In genomic region chr20:270517-270916, GRCh38 we compare ENCODE assay signal across 38 cellular contexts. TPM values are rescaled to one million over a fixed set of nuclear protein-coding genes. Genes with fewer than 3 reads are reported as not detected.
"Had no signal": no experiment of that assay in that cellular context is flagged by ENCODE, and none has a peak within 500 bp of the region (broad histone marks: within the 10 kb centered on the region; RNA-seq: fewer than 3 reads in every experiment).

No MANE protein-coding gene starts in this region.

- DNase-seq: activated CD4-positive, alpha-beta T cell treated with anti-CD3 and anti-CD28 coated beads for 1 hour; activated CD4-positive, alpha-beta T cell treated with anti-CD3 and anti-CD28 coated beads, Interleukin-2, amount 10 ng/mL, durations not matched to agents 24 days and 14 days; activated CD4-positive, alpha-beta T cell treated with anti-CD3 and anti-CD28 coated beads, Interleukin-2, amount 50 U/mL, for 4 hours; activated CD4-positive, CD25-positive, alpha-beta regulatory T cell; activated CD8-positive, alpha-beta memory T cell treated with anti-CD3 and anti-CD28 coated beads, Interleukin-2, amount 10 ng/mL, durations not matched to agents 7 days and 5 days; activated effector memory CD4-positive, alpha-beta T cell treated with anti-CD3 and anti-CD28 coated beads, Interleukin-2, amount 50 U/mL, for 16 hours; activated naive CD4-positive, alpha-beta T cell; activated naive CD8-positive, alpha-beta T cell treated with anti-CD3 and anti-CD28 coated beads, Interleukin-2, amount 10 ng/mL, durations not matched to agents 7 days and 5 days; activated T-cell treated with anti-CD3 and anti-CD28 coated beads, Interleukin-2, amount 50 U/mL, for 1 hour; activated T-cell treated with anti-CD3 and anti-CD28 coated beads, Interleukin-2, amount 50 U/mL, for 72 hours; amygdala; caudate nucleus; Karpas-422; KBM-7; NCI-H1105; NCI-H1417 treated with DMSO at 0.1 percent for 48 hours; NCI-H1930; NCI-H2081 treated with DMSO at 0.1 percent for 48 hours; NCI-H510A; NCI-H526; NCI-H748 treated with DMSO at 0.1 percent for 48 hours; NK-92 treated with Interleukin-12 subunit alpha and Interleukin-12 subunit beta, amount 100 ng/mL, for 24 hours; PC-3; Peyer's patch; SHP77; SJCRH30; T1000; WERI-Rb-1 had no signal

- H3K9me3 Mint-ChIP-seq: activated CD4-positive, alpha-beta T cell treated with anti-CD3 and anti-CD28 coated beads, Interleukin-2, amount 10 ng/mL, durations not matched to agents 24 days and 14 days; activated naive CD4-positive, alpha-beta T cell treated with anti-CD3 and anti-CD28 coated beads, Interleukin-2, amount 50 U/mL, for 24 hours; activated naive CD8-positive, alpha-beta T cell treated with anti-CD3 and anti-CD28 coated beads, Interleukin-2, amount 10 ng/mL, durations not matched to agents 7 days and 5 days; activated T-cell treated with anti-CD3 and anti-CD28 coated beads, Interleukin-2, amount 50 U/mL, for 72 hours; activated T-helper 17 cell treated with anti-CD3 and anti-CD28 coated beads, Interleukin-2, amount 50 U/mL, for 72 hours; IgD-negative memory B cell had no signal

- H3K4me3 ChIP-seq: ascending aorta, breast epithelium, Peyer's patch, SJCRH30, SK-N-MC had no signal

- H3K4me3 Mint-ChIP-seq: activated CD4-positive, alpha-beta T cell treated with anti-CD3 and anti-CD28 coated beads, Interleukin-2, amount 10 ng/mL, durations not matched to agents 24 days and 14 days; activated CD8-positive, alpha-beta memory T cell treated with anti-CD3 and anti-CD28 coated beads, Interleukin-2, amount 10 ng/mL, durations not matched to agents 7 days and 5 days; activated naive CD4-positive, alpha-beta T cell treated with anti-CD3 and anti-CD28 coated beads, Interleukin-2, amount 50 U/mL, for 24 hours; activated naive CD8-positive, alpha-beta T cell treated with anti-CD3 and anti-CD28 coated beads, Interleukin-2, amount 10 ng/mL, durations not matched to agents 7 days and 5 days; activated T-cell treated with anti-CD3 and anti-CD28 coated beads, Interleukin-2, amount 50 U/mL, for 72 hours; activated T-helper 17 cell treated with anti-CD3 and anti-CD28 coated beads, Interleukin-2, amount 50 U/mL, for 72 hours; IgD-negative memory B cell had no signal

- ATAC-seq: activated CD8-positive, alpha-beta memory T cell treated with anti-CD3 and anti-CD28 coated beads, Interleukin-2, amount 10 ng/mL, durations not matched to agents 7 days and 5 days; activated T-cell treated with anti-CD3 and anti-CD28 coated beads, Interleukin-2, amount 50 U/mL, for 72 hours; activated T-helper 17 cell treated with anti-CD3 and anti-CD28 coated beads, Interleukin-2, amount 50 U/mL, for 72 hours; PC-3 had no signal

- H3K27ac ChIP-seq: ascending aorta, breast epithelium, Peyer's patch, RWPE1, SJCRH30, SK-N-MC, WERI-Rb-1 had no signal

- H3K27me3 ChIP-seq: ascending aorta, breast epithelium, Peyer's patch had no signal

- H3K36me3 ChIP-seq: breast epithelium, SJCRH30 had no signal

- H3K4me1 ChIP-seq: ascending aorta, breast epithelium, Peyer's patch, SJCRH30 had no signal

- H3K36me3 Mint-ChIP-seq: activated CD8-positive, alpha-beta memory T cell treated with anti-CD3 and anti-CD28 coated beads, Interleukin-2, amount 10 ng/mL, durations not matched to agents 7 days and 5 days; activated naive CD4-positive, alpha-beta T cell treated with anti-CD3 and anti-CD28 coated beads, Interleukin-2, amount 50 U/mL, for 24 hours; activated naive CD8-positive, alpha-beta T cell treated with anti-CD3 and anti-CD28 coated beads, Interleukin-2, amount 10 ng/mL, durations not matched to agents 7 days and 5 days had no signal

- H3K27me3 Mint-ChIP-seq: activated naive CD4-positive, alpha-beta T cell treated with anti-CD3 and anti-CD28 coated beads, Interleukin-2, amount 50 U/mL, for 24 hours; IgD-negative memory B cell had no signal

- H3K27ac Mint-ChIP-seq: activated CD4-positive, alpha-beta T cell treated with anti-CD3 and anti-CD28 coated beads, Interleukin-2, amount 10 ng/mL, durations not matched to agents 24 days and 14 days; activated CD8-positive, alpha-beta memory T cell treated with anti-CD3 and anti-CD28 coated beads, Interleukin-2, amount 10 ng/mL, durations not matched to agents 7 days and 5 days; activated naive CD4-positive, alpha-beta T cell treated with anti-CD3 and anti-CD28 coated beads, Interleukin-2, amount 50 U/mL, for 24 hours; activated naive CD8-positive, alpha-beta T cell treated with anti-CD3 and anti-CD28 coated beads, Interleukin-2, amount 10 ng/mL, durations not matched to agents 7 days and 5 days; activated T-cell treated with anti-CD3 and anti-CD28 coated beads, Interleukin-2, amount 50 U/mL, for 72 hours; activated T-helper 17 cell treated with anti-CD3 and anti-CD28 coated beads, Interleukin-2, amount 50 U/mL, for 72 hours; IgD-negative memory B cell had no signal

- H3K9me3 ChIP-seq: ascending aorta, breast epithelium, Peyer's patch, SJCRH30 had no signal

RNA-seq across cellular contexts. Expression of gene DEFB132, which starts 13.0 kb away (rescaled TPM):
- total RNA-seq: activated CD4-positive, alpha-beta T cell treated with anti-CD3 and anti-CD28 coated beads, Interleukin-2, amount 10 ng/mL, durations not matched to agents 24 days and 14 days; activated CD8-positive, alpha-beta memory T cell treated with anti-CD3 and anti-CD28 coated beads, Interleukin-2, amount 10 ng/mL, durations not matched to agents 7 days and 5 days; activated naive CD8-positive, alpha-beta T cell treated with anti-CD3 and anti-CD28 coated beads, Interleukin-2, amount 10 ng/mL, durations not matched to agents 7 days and 5 days; activated T-cell treated with anti-CD3 and anti-CD28 coated beads, Interleukin-2, amount 50 U/mL, for 72 hours; activated T-helper 17 cell treated with anti-CD3 and anti-CD28 coated beads, Interleukin-2, amount 50 U/mL, for 72 hours; MCF 10A; PC-3; Peyer's patch; SJCRH30; T-helper 1 cell treated with Interleukin-12 subunit alpha and Interleukin-12 subunit beta and Interleukin-4 antibody, amounts not matched to agents 30 ng/mL and 1 ng/mL, for 36 hours; T-helper 2 cell treated with Interferon-gamma antibody and Interleukin-4, amounts not matched to agents 100 ng/mL and 5 ng/mL, for 36 hours had no signal

RNA-seq across cellular contexts. Expression of gene DEFB129, which starts 43.5 kb away (rescaled TPM):
- total RNA-seq: activated CD4-positive, alpha-beta T cell treated with anti-CD3 and anti-CD28 coated beads, Interleukin-2, amount 10 ng/mL, durations not matched to agents 24 days and 14 days; activated CD8-positive, alpha-beta memory T cell treated with anti-CD3 and anti-CD28 coated beads, Interleukin-2, amount 10 ng/mL, durations not matched to agents 7 days and 5 days; activated naive CD8-positive, alpha-beta T cell treated with anti-CD3 and anti-CD28 coated beads, Interleukin-2, amount 10 ng/mL, durations not matched to agents 7 days and 5 days; activated T-cell treated with anti-CD3 and anti-CD28 coated beads, Interleukin-2, amount 50 U/mL, for 72 hours; activated T-helper 17 cell treated with anti-CD3 and anti-CD28 coated beads, Interleukin-2, amount 50 U/mL, for 72 hours; ascending aorta; breast epithelium; MCF 10A; PC-3; Peyer's patch; SJCRH30; T-helper 1 cell treated with Interleukin-12 subunit alpha and Interleukin-12 subunit beta and Interleukin-4 antibody, amounts not matched to agents 30 ng/mL and 1 ng/mL, for 36 hours; T-helper 2 cell treated with Interferon-gamma antibody and Interleukin-4, amounts not matched to agents 100 ng/mL and 5 ng/mL, for 36 hours had no signal
